In the genomic region with DNA sequence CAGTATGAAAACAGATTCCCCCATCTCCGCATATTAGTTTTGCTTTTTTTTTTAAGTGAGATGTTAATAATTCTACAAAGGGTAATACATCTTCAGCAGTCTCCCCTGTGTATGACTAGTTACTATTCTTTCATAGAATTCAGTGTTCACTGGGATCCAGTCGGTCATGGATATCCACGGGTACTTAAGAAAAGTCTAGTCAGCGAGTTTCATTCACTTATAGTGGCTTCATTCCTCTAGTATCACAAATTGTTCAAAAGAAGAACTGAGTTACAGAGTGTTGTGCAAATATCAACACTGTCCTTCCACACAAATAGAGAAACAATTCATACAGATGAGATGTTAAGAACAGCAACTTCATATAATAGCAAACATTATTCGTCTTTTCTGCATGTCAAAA, we compare ENCODE assay signal across 21 cellular contexts. TPM values are rescaled to one million over a fixed set of nuclear protein-coding genes. Genes with fewer than 3 reads are reported as not detected.
A peak's percentile ranks its signal among the peaks of the same experiment; 100 is the strongest.
DNase-seq lines count a peak whose midpoint lies in the region; ATAC-seq, FAIRE-seq and TF ChIP-seq lines count a peak whose summit lies in the region.
"Had no signal": no experiment of that assay in that cellular context is flagged by ENCODE, and none has a peak within 500 bp of the region (broad histone marks: within the 10 kb centered on the region; RNA-seq: fewer than 3 reads in every experiment).

No MANE protein-coding gene starts in this region.

- H2BK15ac ChIP-seq in IMR-90 (ENCODE audit: low read depth, low read length), result no peak overlapping the region
- no peak overlapping the region for H2BK15ac ChIP-seq in H1 (ENCODE audit: low read length)

- H4K5ac ChIP-seq in IMR-90 (ENCODE audit: low read depth, low read length) (no peak overlapping the region), H1 (ENCODE audit: insufficient read length, low read depth, low read length) (no peak overlapping the region)

- POLR2A ChIA-PET in A549 (lab: Yijun Ruan, JAX) (no interaction called here), IMR-90 (lab: Charles Lee; ENCODE audit: unreplicated experiment) (no interaction called here), H1 (lab: Charles Lee; ENCODE audit: partially characterized antibody) (no interaction called here)

- no TSS peak for BruUV-seq in IMR-90 (replicated peaks; lab: Mats Ljungman, UMichigan)

- H3K23ac ChIP-seq in IMR-90 (ENCODE audit: low read depth, low read length) (no peak overlapping the region), H1 (ENCODE audit: insufficient read length) (no peak overlapping the region)

- no peaks in the 10 kb centered on the region; the same call in 1 of the 2 replicates for H3K9me2 ChIP-seq in Karpas-422 (replicated peaks; ENCODE audit: insufficient read depth, low read length)

- H4K20me1 ChIP-seq in IMR-90 (ENCODE audit: insufficient read depth, low read length) (peaks cover 5% of the 10 kb centered on the region), H1 (replicated peaks in 1 of 2; ENCODE audit: control insufficient read depth in 1 of 2, insufficient read depth in 2 of 2, low read length in 2 of 2) (no peaks in the 10 kb centered on the region), Karpas-422 (ENCODE audit: insufficient read depth, low read depth, low read length) (no peaks in the 10 kb centered on the region)

- no peak overlapping the region for H3K4me3 ChIP-seq in A549
- H3K4me3 ChIP-seq in IMR-90 (ENCODE audit: insufficient read depth, low read depth, low read length), result no peak overlapping the region
- no peak overlapping the region for H3K4me3 ChIP-seq in H1 (ENCODE audit: extremely low read depth in 1 of 4, insufficient read depth in 2 of 4, low read depth in 3 of 4, low read length in 4 of 4)
- no peak overlapping the region for H3K4me3 ChIP-seq in Karpas-422 (ENCODE audit: low read length)
- H3K4me3 ChIP-seq: BLaER1 treated with 17β-estradiol and CSF1 and Interleukin-3, amounts not matched to agents 10 nM and 100 nM had no signal

- in situ Hi-C loops in IMR-90 (cut with MboI; ENCODE audit: low sequenced_read_pairs), result no loop called here

- TF ChIP-seq CTCF in A549 (IDR thresholded peaks at IDR 0.05), result no peak
- no peak for TF ChIP-seq CTCF in IMR-90 (conservative IDR thresholded peaks at IDR 0.05; ENCODE audit: low read depth, low read length)
- TF ChIP-seq CTCF in H1 (IDR thresholded peaks at IDR 0.05; ENCODE audit: control extremely low read depth in 1 of 3, insufficient read depth in 1 of 3, low read depth in 1 of 3, low read length in 3 of 3), result no peak

- no peak for ATAC-seq in A549
- no peak for ATAC-seq in IMR-90 (ENCODE audit: low read depth)
- ATAC-seq: CD8-positive, alpha-beta T cell had no signal

- intact Hi-C loops in IMR-90 (cut with micrococcal nuclease), result no loop called here

- H3K36me3 ChIP-seq in IMR-90 (ENCODE audit: control insufficient read depth, insufficient read depth, low read length) (no peaks in the 10 kb centered on the region), H1 (ENCODE audit: control insufficient read depth in 2 of 4, insufficient read depth in 4 of 4, low read length in 3 of 4) (no peaks in the 10 kb centered on the region), Karpas-422 (ENCODE audit: insufficient read depth, low read length) (no peaks in the 10 kb centered on the region)
- H3K36me3 ChIP-seq: BLaER1 treated with 17β-estradiol and CSF1 and Interleukin-3, amounts not matched to agents 10 nM and 100 nM had no signal

- H2BK5ac ChIP-seq in IMR-90 (ENCODE audit: low read depth, low read length, poor library complexity, severe bottlenecking) (no peak overlapping the region), H1 (ENCODE audit: low read depth, low read length) (no peak overlapping the region)

- H3K9me1 ChIP-seq in IMR-90 (ENCODE audit: insufficient read depth, low read length), result 0 out of 2 replicates have a peak, but pooled peaks cover 3% of the 10 kb centered on the region

- no peak overlapping the region for H3K4me2 ChIP-seq in A549
- no peak overlapping the region for H3K4me2 ChIP-seq in IMR-90 (ENCODE audit: low read depth, low read length)
- H3K4me2 ChIP-seq in H1 (ENCODE audit: insufficient read depth in 1 of 2, low read depth in 2 of 2, low read length in 2 of 2), result no peak overlapping the region
- no peak overlapping the region for H3K4me2 ChIP-seq in Karpas-422 (ENCODE audit: low read depth, low read length, poor library complexity, severe bottlenecking)
- H3K4me2 ChIP-seq: BLaER1 treated with 17β-estradiol and CSF1 and Interleukin-3, amounts not matched to agents 10 nM and 100 nM had no signal

- no peak overlapping the region for H4K8ac ChIP-seq in IMR-90 (ENCODE audit: low read depth in 2 of 2, low read length in 2 of 2)
- H4K8ac ChIP-seq in H1 (ENCODE audit: extremely low read depth, insufficient read depth, low read length), result no peak overlapping the region

- TF ChIP-seq EP300 in A549 (IDR thresholded peaks at IDR 0.05) (no peak), H1 (IDR thresholded peaks at IDR 0.05; ENCODE audit: borderline replicate concordance in 1 of 2, low read depth in 2 of 2, low read length in 2 of 2) (no peak)

- H3K79me1 ChIP-seq in IMR-90 (ENCODE audit: low read depth in 1 of 2, low read length in 2 of 2) (peaks cover 25 to 61% of the 10 kb centered on the region in 2 experiments), H1 (ENCODE audit: low read depth, low read length) (peaks cover 3% of the 10 kb centered on the region; the same call in 1 of the 2 replicates)

- TF ChIP-seq RAD21 in A549 (conservative IDR thresholded peaks at IDR 0.05 in 1 of 2, IDR thresholded peaks at IDR 0.05 in 1 of 2), result no peak
- no peak for TF ChIP-seq RAD21 in IMR-90 (IDR thresholded peaks at IDR 0.05; ENCODE audit: low read length)
- TF ChIP-seq RAD21 in H1 (IDR thresholded peaks at IDR 0.05 in 1 of 2, conservative IDR thresholded peaks at IDR 0.05 in 1 of 2; ENCODE audit: low read depth in 2 of 2, low read length in 2 of 2), result no peak

- no peaks in the 10 kb centered on the region for H3K4me1 ChIP-seq in A549
- H3K4me1 ChIP-seq in IMR-90 (ENCODE audit: control insufficient read depth, insufficient read depth, low read length), result peaks cover 4% of the 10 kb centered on the region; the same call in 1 of the 2 replicates
- peaks cover 0 to 3% (median 0%) of the 10 kb centered on the region in 4 experiments; a peak in 1 of 7 replicates for H3K4me1 ChIP-seq in H1 (replicated peaks in 1 of 4; ENCODE audit: control insufficient read depth in 3 of 4, insufficient read depth in 4 of 4, low read length in 3 of 4)
- H3K4me1 ChIP-seq in Karpas-422 (ENCODE audit: low read length), result no peaks in the 10 kb centered on the region
- H3K4me1 ChIP-seq: BLaER1 treated with 17β-estradiol and CSF1 and Interleukin-3, amounts not matched to agents 10 nM and 100 nM; Caco-2 had no signal

- H3K14ac ChIP-seq in IMR-90 (replicated peaks; ENCODE audit: low read depth, low read length), result no peak overlapping the region
- H3K14ac ChIP-seq in H1 (ENCODE audit: insufficient read length), result no peak overlapping the region

- H3K9me3 ChIP-seq in A549, result no peaks in the 10 kb centered on the region
- no peaks in the 10 kb centered on the region for H3K9me3 ChIP-seq in IMR-90 (ENCODE audit: control insufficient read depth, insufficient read depth, low read length)
- H3K9me3 ChIP-seq in H1 (ENCODE audit: insufficient read depth in 2 of 2, low read depth in 1 of 2, low read length in 1 of 2), result no peaks in the 10 kb centered on the region
- H3K9me3 ChIP-seq in Karpas-422 (ENCODE audit: low read length), result no peaks in the 10 kb centered on the region
- H3K9me3 ChIP-seq: Caco-2 had no signal

- FAIRE-seq in A549 (lab: Jason Lieb, UNC) (no peak), H1 (lab: Jason Lieb, UNC) (peak; percentile 45)
- FAIRE-seq: A204.1, D721Med, G401.6, GM12891, GM19239 had no signal

- H3K18ac ChIP-seq in IMR-90 (ENCODE audit: low read depth, low read length), result no peak overlapping the region
- no peak overlapping the region for H3K18ac ChIP-seq in H1 (ENCODE audit: extremely low read depth, low read length)

- WGBS in A549 (ENCODE audit: missing lambda C conversion rate), result 79% methylated on average over 5 of the region's 5 CpGs
- no CpG with 5 or more reads among the region's 5 CpGs for WGBS in IMR-90 (ENCODE audit: extremely low coverage in 2 of 2, insufficient read length in 1 of 2), 2 experiments
- 94% methylated on average over 5 of the region's 5 CpGs; no CpG with 5 or more reads in 1 of the 2 experiments for WGBS in H1 (ENCODE audit: extremely low coverage in 1 of 2, insufficient coverage in 1 of 2, insufficient read length in 1 of 2, insufficient replicate concordance in 2 of 2, low coverage in 1 of 2, low lambda C conversion rate in 2 of 2, missing lambda C conversion rate in 1 of 2), 2 experiments

- H2AK5ac ChIP-seq in IMR-90 (ENCODE audit: low read depth, low read length) (no peak overlapping the region), H1 (ENCODE audit: low read depth, low read length) (no peak overlapping the region)

- H2AK9ac ChIP-seq in IMR-90 (replicated peaks; ENCODE audit: low read depth, low read length, poor library complexity), result no peak overlapping the region

- H3K4ac ChIP-seq in IMR-90 (ENCODE audit: low read depth, low read length) (no peak overlapping the region), H1 (replicated peaks; ENCODE audit: insufficient read length, low read depth, low read length) (no peak overlapping the region)

- H3K56ac ChIP-seq in IMR-90 (ENCODE audit: extremely low read depth, insufficient read depth, low read length), result no peak overlapping the region
- no peak overlapping the region for H3K56ac ChIP-seq in H1 (replicated peaks; ENCODE audit: insufficient read length, low read depth, low read length)

- H3K79me2 ChIP-seq in H1 (ENCODE audit: control insufficient read depth in 1 of 2, insufficient read depth in 2 of 2, low read length in 2 of 2), result peaks cover 4 to 72% of the 10 kb centered on the region in 2 experiments
- no peaks in the 10 kb centered on the region for H3K79me2 ChIP-seq in Karpas-422 (ENCODE audit: low read length)

- TF ChIP-seq POLR2A in A549 (IDR thresholded peaks at IDR 0.05; ENCODE audit: low read length), result no peak
- TF ChIP-seq POLR2A in IMR-90 (IDR thresholded peaks at IDR 0.05; ENCODE audit: low read depth, low read length), result no peak
- TF ChIP-seq POLR2A in H1 (IDR thresholded peaks at IDR 0.05; ENCODE audit: control extremely low read depth in 1 of 2, low read depth in 2 of 2, low read length in 2 of 2), result no peak

- H3K9ac ChIP-seq in IMR-90 (ENCODE audit: low read depth, low read length) (no peak overlapping the region), H1 (replicated peaks in 1 of 4; ENCODE audit: extremely low read depth in 1 of 4, low read depth in 3 of 4, low read length in 3 of 4) (no peak overlapping the region), Karpas-422 (ENCODE audit: low read length) (no peak overlapping the region)
- H3K9ac ChIP-seq: BLaER1 treated with 17β-estradiol and CSF1 and Interleukin-3, amounts not matched to agents 10 nM and 100 nM had no signal

- no peak overlapping the region for H2BK120ac ChIP-seq in IMR-90 (ENCODE audit: low read depth, low read length)
- no peak overlapping the region for H2BK120ac ChIP-seq in H1 (replicated peaks; ENCODE audit: low read depth, low read length)

- no peaks in the 10 kb centered on the region for H3K23me2 ChIP-seq in H1 (ENCODE audit: low read depth, low read length)

- no peak for DNase-seq in A549 (ENCODE audit: low read depth in 1 of 2, low spot score in 1 of 2)
- no peak for DNase-seq in IMR-90
- DNase-seq in H1 (ENCODE audit: low read depth in 1 of 2, low spot score in 2 of 2), result no peak
- DNase-seq in Karpas-422, result no peak
- DNase-seq in GOT3 (lab: John Stamatoyannopoulos, UW), result no peak
- DNase-seq: 8988T; AML-193; Caco-2; Calu3; CD4-positive, alpha-beta T cell; CD8-positive, alpha-beta T cell; DMS79 treated with DMSO at 0.1 percent for 48 hours; GF-D8 had no signal

- H2BK12ac ChIP-seq in H1 (ENCODE audit: low read depth, low read length), result no peak overlapping the region

- H3K27me3 ChIP-seq in IMR-90 (ENCODE audit: control insufficient read depth, insufficient read depth, low read length) (no peaks in the 10 kb centered on the region), H1 (replicated peaks in 1 of 4; ENCODE audit: control insufficient read depth in 3 of 4, extremely low read depth in 1 of 4, insufficient read depth in 3 of 4, low read length in 3 of 4) (no peaks in the 10 kb centered on the region), Karpas-422 (ENCODE audit: low read length) (no peaks in the 10 kb centered on the region; the same call in 1 of the 2 replicates)
- H3K27me3 ChIP-seq: BLaER1 treated with 17β-estradiol and CSF1 and Interleukin-3, amounts not matched to agents 10 nM and 100 nM had no signal

- CTCF ChIA-PET in A549 (lab: Yijun Ruan, JAX) (no interaction called here), IMR-90 (lab: Yijun Ruan, JAX) (no interaction called here), H1 (lab: Charles Lee; ENCODE audit: partially characterized antibody) (no interaction called here)

- dilution Hi-C loops in IMR-90 (cut with HindIII; ENCODE audit: low sequenced_read_pairs, unreplicated experiment), result no loop called here

- no peak overlapping the region for H2BK20ac ChIP-seq in IMR-90 (ENCODE audit: low read depth, low read length)
- no peak overlapping the region for H2BK20ac ChIP-seq in H1 (ENCODE audit: low read length)

- H4K91ac ChIP-seq in IMR-90 (ENCODE audit: insufficient read depth, low read depth, low read length), result no peak overlapping the region
- H4K91ac ChIP-seq in H1 (replicated peaks; ENCODE audit: insufficient read length, low read length), result no peak overlapping the region

- H2AFZ ChIP-seq in IMR-90 (replicated peaks; ENCODE audit: low read length, poor library complexity) (no peak overlapping the region), H1 (ENCODE audit: low read length) (no peak overlapping the region), Karpas-422 (ENCODE audit: low read length) (no peak overlapping the region)

- H3K27ac ChIP-seq in A549 (no peak overlapping the region), IMR-90 (ENCODE audit: insufficient read depth, low read length) (no peak overlapping the region), H1 (ENCODE audit: low read depth, low read length) (no peak overlapping the region), Karpas-422 (ENCODE audit: low read length) (no peak overlapping the region)
- H3K27ac ChIP-seq: BLaER1 treated with 17β-estradiol and CSF1 and Interleukin-3, amounts not matched to agents 10 nM and 100 nM; C4-2B had no signal

RNA-seq across cellular contexts. Expression of gene BNC2, which starts 35.7 kb away (rescaled TPM):
- polyA plus RNA-seq in A549 (2011; rRNA removed), result 7.5 and 7.9 TPM in 2 replicates
- 4.3 and 4.4 TPM in 2 replicates for polyA plus RNA-seq in A549 (2012; cell fraction: cytosol; rRNA removed)
- 5.4 and 5.7 TPM in 2 replicates for polyA plus RNA-seq in A549 (2012; cell fraction: nucleus; rRNA removed)
- polyA plus RNA-seq in A549 (2017; fragmentation: RNase III; extraction: RNeasy Plus Mini Kit Qiagen cat#74134 plus additional on column Dnase treatment), result 6.2 to 7.6 TPM (median 6.2 TPM) in 3 replicates
- 22.2 and 24.9 TPM in 2 replicates for polyA minus RNA-seq in A549 (2011; rRNA and poly(A)+ RNA removed)
- 37.8 and 45.2 TPM in 2 replicates for total RNA-seq in IMR-90 (2012; rRNA removed)
- 15.5 and 16.6 TPM in 2 replicates for polyA plus RNA-seq in IMR-90 (2012; rRNA removed)
- polyA plus RNA-seq in IMR-90 (2012; cell fraction: cytosol; rRNA removed), result 6.6 and 8.4 TPM in 2 replicates
- polyA plus RNA-seq in IMR-90 (2012; cell fraction: nucleus; rRNA removed; ENCODE audit: low replicate concordance), result 23.9 and 49.3 TPM in 2 replicates
- 26.8 and 28.1 TPM in 2 replicates for total RNA-seq in H1 (2021; fragmentation: NEBNext Ultra II Directional; extraction: Animal tissue kit (Norgen Biotek cat#: 25700))
- 11.3 and 16.0 TPM in 2 replicates for polyA plus RNA-seq in H1 (2011; rRNA removed)
- polyA plus RNA-seq in H1 (2011; cell fraction: cytosol; rRNA removed), result 15.0 TPM
- polyA plus RNA-seq in H1 (2011; cell fraction: nucleus; rRNA removed), result 24.5 TPM
- 13.5 to 21.7 TPM (median 16.4 TPM) in 4 replicates for polyA plus RNA-seq in H1 (2012, experiment 1 of 2)
- polyA plus RNA-seq in H1 (2012, experiment 2 of 2), result 0.97 TPM
- 3.9 TPM for polyA plus RNA-seq in H1 (2013, experiment 1 of 2)
- 3.4 TPM for polyA plus RNA-seq in H1 (2013, experiment 2 of 2)
- 100 and 146 TPM in 2 replicates for polyA minus RNA-seq in H1 (2011; rRNA and poly(A)+ RNA removed)
- polyA minus RNA-seq in H1 (2011; cell fraction: cytosol; rRNA and poly(A)+ RNA removed), result 19.4 TPM
- 85.0 TPM for polyA minus RNA-seq in H1 (2011; cell fraction: nucleus; rRNA and poly(A)+ RNA removed)
- not detected in 2 replicates for total RNA-seq in Karpas-422 (2014; rRNA removed; shearing (Covaris generic); ENCODE audit: low replicate concordance)
- total RNA-seq: B cell; Calu3; CD4-positive, alpha-beta T cell had no signal

Comparison
In these comparisons a context has a peak if more than half of its experiments do, and no peak if none do; other contexts are left out.
1. RNA of gene BNC2, which starts 35.7 kb away (total RNA-seq): 37.8 to 45.2 TPM in IMR-90 and 26.8 to 28.1 TPM in H1; not detected in Karpas-422; every median in the first group is over 10 times any median in the second.
2. Of the 18 proteins assayed by ChIP-seq in both H1 and A549: peak only in H1: none; only in A549: MAFK; in both: none; in neither: 17.